17 cellular contexts compared by ENCODE assay signal in genomic region chr7:44949315-44949714, GRCh38. TPM values are rescaled to one million over a fixed set of nuclear protein-coding genes. Genes with fewer than 3 reads are reported as not detected.
DNase-seq lines count a peak whose midpoint lies in the region; ATAC-seq and TF ChIP-seq lines count a peak whose summit lies in the region.
"Had no signal": no experiment of that assay in that cellular context is flagged by ENCODE, and none has a peak within 500 bp of the region (broad histone marks: within the 10 kb centered on the region; RNA-seq: fewer than 3 reads in every experiment).

No MANE protein-coding gene starts in this region.

- H3K79me2 ChIP-seq in Karpas-422 (ENCODE audit: low read length), result no peaks in the 10 kb centered on the region

- H4K20me1 ChIP-seq in Karpas-422 (ENCODE audit: insufficient read depth, low read depth, low read length), result no peaks in the 10 kb centered on the region

- ATAC-seq in SK-N-SH treated with all-trans-retinoic acid at 6 μM for 48 hours, result peak; percentile 51; the same call in 2 of the 3 replicates
- ATAC-seq in lower lobe of right lung, result no peak
- ATAC-seq: A549; CD8-positive, alpha-beta T cell had no signal

- DNase-seq in AG10803 (ENCODE audit: low read depth) (peak; percentile 13), Karpas-422 (no peak), BE2C (no peak), lower lobe of right lung (no peak)
- no peak for DNase-seq in stimulated activated CD8-positive, alpha-beta memory T cell treated with anti-CD3 and anti-CD28 coated beads, Interleukin-4, amount 100 ng/mL, for 48 hours
- DNase-seq: Caco-2; Calu3; CD4-positive, alpha-beta T cell; CD8-positive, alpha-beta T cell; DMS79 treated with DMSO at 0.1 percent for 48 hours; GF-D8 had no signal

- no peak overlapping the region for H3K9ac ChIP-seq in Karpas-422 (ENCODE audit: low read length)
- H3K9ac ChIP-seq: BLaER1 treated with 17β-estradiol and CSF1 and Interleukin-3, amounts not matched to agents 10 nM and 100 nM had no signal

- H3K27ac ChIP-seq in Karpas-422 (ENCODE audit: low read length) (no peak overlapping the region), lower lobe of right lung (no peak overlapping the region)
- H3K27ac ChIP-seq: 22Rv1; A549; BLaER1 treated with 17β-estradiol and CSF1 and Interleukin-3, amounts not matched to agents 10 nM and 100 nM; C4-2B had no signal

- H3K27me3 ChIP-seq in Karpas-422 (ENCODE audit: low read length), result no peaks in the 10 kb centered on the region
- H3K27me3 ChIP-seq in BE2C, result peaks cover 12% of the 10 kb centered on the region; the same call in 1 of the 2 replicates
- no peaks in the 10 kb centered on the region for H3K27me3 ChIP-seq in lower lobe of right lung (ENCODE audit: low read depth)
- H3K27me3 ChIP-seq: BLaER1 treated with 17β-estradiol and CSF1 and Interleukin-3, amounts not matched to agents 10 nM and 100 nM had no signal

- peaks cover 13% of the 10 kb centered on the region for H3K4me1 ChIP-seq in Karpas-422 (ENCODE audit: low read length)
- no peaks in the 10 kb centered on the region for H3K4me1 ChIP-seq in BE2C
- H3K4me1 ChIP-seq in lower lobe of right lung, result no peaks in the 10 kb centered on the region
- H3K4me1 ChIP-seq: A549, Caco-2 had no signal

- H3K4me3 ChIP-seq in AG10803 (ENCODE audit: low read length), result no peak overlapping the region
- no peak overlapping the region for H3K4me3 ChIP-seq in Karpas-422 (ENCODE audit: low read length)
- H3K4me3 ChIP-seq in BE2C (ENCODE audit: low read depth, low read length), result no peak overlapping the region
- H3K4me3 ChIP-seq in lower lobe of right lung, result no peak overlapping the region
- H3K4me3 ChIP-seq: A549; BLaER1 treated with 17β-estradiol and CSF1 and Interleukin-3, amounts not matched to agents 10 nM and 100 nM had no signal

- H3K36me3 ChIP-seq in Karpas-422 (ENCODE audit: insufficient read depth, low read length), result no peaks in the 10 kb centered on the region
- no peaks in the 10 kb centered on the region for H3K36me3 ChIP-seq in BE2C
- H3K36me3 ChIP-seq in lower lobe of right lung, result no peaks in the 10 kb centered on the region

- H2AFZ ChIP-seq in Karpas-422 (ENCODE audit: low read length), result no peak overlapping the region

- H3K4me2 ChIP-seq in Karpas-422 (ENCODE audit: low read depth, low read length, poor library complexity, severe bottlenecking), result peak overlapping the region; percentile 14
- H3K4me2 ChIP-seq: A549; BLaER1 treated with 17β-estradiol and CSF1 and Interleukin-3, amounts not matched to agents 10 nM and 100 nM had no signal

- no peaks in the 10 kb centered on the region for H3K9me2 ChIP-seq in Karpas-422 (replicated peaks; ENCODE audit: insufficient read depth, low read length)

- TF ChIP-seq CTCF in AG10803 (conservative IDR thresholded peaks at IDR 0.05; ENCODE audit: low read length), result no peak
- TF ChIP-seq CTCF in BE2C (IDR thresholded peaks at IDR 0.05; ENCODE audit: low read depth, low read length), result no peak
- TF ChIP-seq CTCF in lower lobe of right lung (IDR thresholded peaks at IDR 0.05), result no peak

- H3K9me3 ChIP-seq in Karpas-422 (ENCODE audit: low read length) (no peaks in the 10 kb centered on the region), BE2C (no peaks in the 10 kb centered on the region), lower lobe of right lung (no peaks in the 10 kb centered on the region)
- H3K9me3 ChIP-seq: A549; BLaER1 treated with 17β-estradiol and CSF1 and Interleukin-3, amounts not matched to agents 10 nM and 100 nM; Caco-2 had no signal

- intact Hi-C loops in lower lobe of right lung (cut with DNase I), result no loop called here

TF ChIP-seq in SK-N-SH treated with all-trans-retinoic acid at 6 μM for 48 hours, 23 proteins besides CTCF, POLR2A, EP300 and RAD21:
- TF ChIP-seq RARB (CRISPR knock-in tag; IDR thresholded peaks at IDR 0.05) (no peak), TCF4 (CRISPR knock-in tag; IDR thresholded peaks at IDR 0.05; ENCODE audit: borderline replicate concordance) (no peak), ZNF70 (CRISPR knock-in tag; IDR thresholded peaks at IDR 0.05) (no peak), OSR1 (CRISPR knock-in tag; IDR thresholded peaks at IDR 0.05) (no peak), PATZ1 (CRISPR knock-in tag; IDR thresholded peaks at IDR 0.05; ENCODE audit: borderline replicate concordance) (no peak), ZFP3 (CRISPR knock-in tag; IDR thresholded peaks at IDR 0.05) (no peak), POU6F1 (CRISPR knock-in tag; IDR thresholded peaks at IDR 0.05; ENCODE audit: borderline replicate concordance, low read depth) (no peak)

RNA-seq across cellular contexts. Expression of gene MYO1G, which starts 29.5 kb away (rescaled TPM):
- total RNA-seq in Karpas-422 (2014; rRNA removed; shearing (Covaris generic); ENCODE audit: low replicate concordance), result 62.4 and 130 TPM in 2 replicates
- not detected for polyA plus RNA-seq in BE2C (2012; ENCODE audit: insufficient read depth, insufficient read length, low read depth)
- 36.3 TPM for total RNA-seq in lower lobe of right lung
- polyA plus RNA-seq: AG04450 had no signal

RNA-seq across cellular contexts. Expression of gene CCM2, which starts 50.7 kb away (rescaled TPM):
- total RNA-seq in Karpas-422 (2014; rRNA removed; shearing (Covaris generic); ENCODE audit: low replicate concordance), result 42.5 and 78.8 TPM in 2 replicates
- polyA plus RNA-seq in BE2C (2012; ENCODE audit: insufficient read depth, insufficient read length, low read depth), result 42.7 TPM
- total RNA-seq in lower lobe of right lung, result 45.7 TPM
